In genomic region chr18:79876497-79876896, GRCh38 we compare ENCODE assay signal across 2 cellular contexts.
TF ChIP-seq lines count a peak whose summit lies in the region.

No MANE protein-coding gene starts in this region.

TF ChIP-seq in SK-N-SH, 30 proteins besides CTCF, POLR2A, EP300 and RAD21 (continued from another document):
- TF ChIP-seq REST (IDR thresholded peaks at IDR 0.05; ENCODE audit: low read depth, low read length) (no peak), ELF1 (IDR thresholded peaks at IDR 0.05) (no peak), USF1 (IDR thresholded peaks at IDR 0.05; ENCODE audit: borderline replicate concordance, low read depth) (no peak), PBX3 (IDR thresholded peaks at IDR 0.05) (no peak), JUND (IDR thresholded peaks at IDR 0.05) (no peak), TAF1 (IDR thresholded peaks at IDR 0.05; ENCODE audit: borderline replicate concordance, low read depth, low read length) (no peak), USF2 (IDR thresholded peaks at IDR 0.05; ENCODE audit: borderline replicate concordance, low read depth, low read length) (no peak), YY1 (IDR thresholded peaks at IDR 0.05; ENCODE audit: low read depth) (no peak), IRF3 (IDR thresholded peaks at IDR 0.05; ENCODE audit: low read depth, low read length) (no peak), RCOR1 (IDR thresholded peaks at IDR 0.05; ENCODE audit: low read length) (no peak), RXRA (IDR thresholded peaks at IDR 0.05; ENCODE audit: borderline replicate concordance, low read depth) (no peak), NRF1 (IDR thresholded peaks at IDR 0.05; ENCODE audit: low read depth, low read length) (no peak)

TF ChIP-seq in SK-N-SH treated with all-trans-retinoic acid at 6 μM for 48 hours, 23 proteins besides CTCF, POLR2A, EP300 and RAD21 (continued from another document):
- TF ChIP-seq TSHZ2 (CRISPR knock-in tag; IDR thresholded peaks at IDR 0.05), result no peak
- no peak for TF ChIP-seq POU6F1 (CRISPR knock-in tag; IDR thresholded peaks at IDR 0.05; ENCODE audit: borderline replicate concordance, low read depth)
